In genomic region chr20:10519361-10520048, GRCh38 we compare ENCODE assay signal across 1 cellular context.
TF ChIP-seq lines count a peak whose summit lies in the region.

No MANE protein-coding gene starts in this region.

TF ChIP-seq in HepG2, 621 proteins besides CTCF, POLR2A, EP300 and RAD21 (continued from another document):
- TF ChIP-seq RFX5 (IDR thresholded peaks at IDR 0.05; ENCODE audit: low read depth, low read length): no peak
- no peak for TF ChIP-seq ZNF878 (CRISPR knock-in tag; IDR thresholded peaks at IDR 0.05)
- TF ChIP-seq RBFOX2 (IDR thresholded peaks at IDR 0.05; ENCODE audit: low read depth, low read length): no peak
- no peak for TF ChIP-seq ZNF543 (CRISPR knock-in tag; IDR thresholded peaks at IDR 0.05)
- no peak for TF ChIP-seq CENPT (CRISPR knock-in tag; IDR thresholded peaks at IDR 0.05; ENCODE audit: low read depth)
- no peak for TF ChIP-seq ZNF367 (CRISPR knock-in tag; IDR thresholded peaks at IDR 0.05; ENCODE audit: borderline replicate concordance)
- TF ChIP-seq ZNF335 (CRISPR knock-in tag; IDR thresholded peaks at IDR 0.05): no peak
- TF ChIP-seq TMF1 (CRISPR knock-in tag; IDR thresholded peaks at IDR 0.05; ENCODE audit: low read depth): no peak
